In genomic region chr15:80132382-80132781, GRCh38 we compare ENCODE assay signal across 29 cellular contexts.
"Had no signal": no experiment of that assay in that cellular context is flagged by ENCODE, and none has a peak within 500 bp of the region (broad histone marks: within the 10 kb centered on the region; RNA-seq: fewer than 3 reads in every experiment).

No MANE protein-coding gene starts in this region.

- H3K4me3 ChIP-seq: stomach, suprapubic skin, testis, thoracic aorta, thyroid gland, tibial artery, tibial nerve, transverse colon, upper lobe of left lung, uterus, vagina had no signal

- H3K27me3 Mint-ChIP-seq: stimulated activated memory B cell treated with anti-CD40 and anti-IgM and Interleukin-4, amounts not matched to agents 10 μg/mL and 1 μg/mL and 100 μg/mL, for 72 hours; stimulated activated naive B cell treated with anti-CD40 and anti-IgM and Interleukin-4, amounts not matched to agents 10 μg/mL and 1 μg/mL and 100 μg/mL, for 72 hours; stimulated activated naive CD8-positive, alpha-beta T cell treated with anti-CD3 and anti-CD28 coated beads, Interleukin-15, amount 100 ng/mL, for 72 hours; stimulated activated naive CD8-positive, alpha-beta T cell treated with anti-CD3 and anti-CD28 coated beads, Interleukin-15, Interleukin-2, amounts not matched to agents 100 ng/mL and 50 ng/mL, for 24 hours; type B pancreatic cell had no signal

- H3K9me3 Mint-ChIP-seq: stimulated activated effector memory CD8-positive, alpha-beta T cell treated with anti-CD3 and anti-CD28 coated beads, Interleukin-12 subunit alpha, Interleukin-12 subunit beta, amount 100 ng/mL, for 72 hours; stimulated activated memory B cell treated with anti-CD40 and anti-IgM and Interleukin-4, amounts not matched to agents 10 μg/mL and 1 μg/mL and 100 μg/mL, for 72 hours; stimulated activated naive B cell treated with anti-CD40 and anti-IgM and Interleukin-4, amounts not matched to agents 10 μg/mL and 1 μg/mL and 100 μg/mL, for 72 hours; stimulated activated naive CD8-positive, alpha-beta T cell treated with anti-CD3 and anti-CD28 coated beads, Interleukin-15, amount 100 ng/mL, for 72 hours; stimulated activated naive CD8-positive, alpha-beta T cell treated with anti-CD3 and anti-CD28 coated beads, Interleukin-15, Interleukin-2, amounts not matched to agents 100 ng/mL and 50 ng/mL, for 24 hours; type B pancreatic cell had no signal

- H3K9me3 ChIP-seq: stomach, suprapubic skin, testis, thoracic aorta, thyroid gland, tibial artery, tibial nerve, transverse colon, upper lobe of left lung, uterus, vagina had no signal

- DNase-seq: stimulated activated CD4-positive, alpha-beta T cell treated with anti-CD3 and anti-CD28 coated beads, Interleukin-2, amount 100 ng/mL, for 24 hours; stimulated activated CD4-positive, alpha-beta T cell treated with anti-CD3 and anti-CD28 coated beads, Interleukin-2, amount 100 ng/mL, for 48 hours; stimulated activated CD4-positive, alpha-beta T cell treated with anti-CD3 and anti-CD28 coated beads, Interleukin-4, amount 100 ng/mL, for 1 hour; stimulated activated CD4-positive, alpha-beta T cell treated with anti-CD3 and anti-CD28 coated beads, Interleukin-4, amount 100 ng/mL, for 24 hours; stimulated activated CD4-positive, alpha-beta T cell treated with anti-CD3 and anti-CD28 coated beads, Interleukin-4, amount 100 ng/mL, for 4 hours; stimulated activated CD8-positive, alpha-beta memory T cell treated with anti-CD3 and anti-CD28 coated beads, Interleukin-4, amount 100 ng/mL, for 48 hours; stimulated activated naive B cell treated with anti-CD40 and anti-IgM and Interleukin-4, amounts not matched to agents 10 μg/mL and 1 μg/mL and 100 μg/mL, for 72 hours; stimulated activated naive CD4-positive, alpha-beta T cell; stimulated activated naive CD4-positive, alpha-beta T cell treated with Interleukin-2 at 50 U/mL for 16 hours; stimulated activated naive CD8-positive, alpha-beta T cell treated with anti-CD3 and anti-CD28 coated beads, Interleukin-15, amount 100 ng/mL, for 72 hours; stimulated activated naive CD8-positive, alpha-beta T cell treated with anti-CD3 and anti-CD28 coated beads, Interleukin-15, Interleukin-2, amounts not matched to agents 100 U/mL and 50 U/mL, for 24 hours; stomach; substantia nigra; testis; thyroid gland; tibial artery; transverse colon; trophoblast cell; upper lobe of left lung; uterus had no signal

- H3K27ac ChIP-seq: stomach, suprapubic skin, testis, thoracic aorta, thyroid gland, tibial artery, tibial nerve, transverse colon, upper lobe of left lung, uterus, vagina had no signal

- H3K4me1 ChIP-seq: suprapubic skin, testis, thyroid gland, tibial artery, transverse colon, upper lobe of left lung, uterus, vagina had no signal

- H3K4me1 Mint-ChIP-seq: stimulated activated effector memory CD8-positive, alpha-beta T cell treated with anti-CD3 and anti-CD28 coated beads, Interleukin-12 subunit alpha, Interleukin-12 subunit beta, amount 100 ng/mL, for 72 hours; stimulated activated memory B cell treated with anti-CD40 and anti-IgM and Interleukin-4, amounts not matched to agents 10 μg/mL and 1 μg/mL and 100 μg/mL, for 72 hours; stimulated activated naive CD8-positive, alpha-beta T cell treated with anti-CD3 and anti-CD28 coated beads, Interleukin-15, amount 100 ng/mL, for 72 hours had no signal

- ATAC-seq: stimulated activated effector memory CD8-positive, alpha-beta T cell treated with anti-CD3 and anti-CD28 coated beads, Interleukin-12 subunit alpha, Interleukin-12 subunit beta, amount 100 ng/mL, for 72 hours; stimulated activated memory B cell treated with anti-CD40 and anti-IgM and Interleukin-4, amounts not matched to agents 10 μg/mL and 1 μg/mL and 100 μg/mL, for 72 hours; stimulated activated naive B cell treated with anti-CD40 and anti-IgM and Interleukin-4, amounts not matched to agents 10 μg/mL and 1 μg/mL and 100 μg/mL, for 72 hours; stimulated activated naive CD8-positive, alpha-beta T cell treated with anti-CD3 and anti-CD28 coated beads, Interleukin-15, amount 100 ng/mL, for 72 hours; stimulated activated naive CD8-positive, alpha-beta T cell treated with anti-CD3 and anti-CD28 coated beads, Interleukin-15, Interleukin-2, amounts not matched to agents 100 U/mL and 50 U/mL, for 24 hours had no signal

- H3K4me3 Mint-ChIP-seq: stimulated activated effector memory CD8-positive, alpha-beta T cell treated with anti-CD3 and anti-CD28 coated beads, Interleukin-12 subunit alpha, Interleukin-12 subunit beta, amount 100 ng/mL, for 72 hours; stimulated activated memory B cell treated with anti-CD40 and anti-IgM and Interleukin-4, amounts not matched to agents 10 μg/mL and 1 μg/mL and 100 μg/mL, for 72 hours; stimulated activated naive B cell treated with anti-CD40 and anti-IgM and Interleukin-4, amounts not matched to agents 10 μg/mL and 1 μg/mL and 100 μg/mL, for 72 hours; stimulated activated naive CD8-positive, alpha-beta T cell treated with anti-CD3 and anti-CD28 coated beads, Interleukin-15, amount 100 ng/mL, for 72 hours; stimulated activated naive CD8-positive, alpha-beta T cell treated with anti-CD3 and anti-CD28 coated beads, Interleukin-15, Interleukin-2, amounts not matched to agents 100 ng/mL and 50 ng/mL, for 24 hours; type B pancreatic cell had no signal

- H3K27me3 ChIP-seq: stomach, suprapubic skin, testis, thyroid gland, tibial artery, tibial nerve, transverse colon, upper lobe of left lung, uterus, vagina had no signal

- H3K36me3 ChIP-seq: uterus had no signal

- FAIRE-seq: urothelium cell line had no signal

- H3K27ac Mint-ChIP-seq: stimulated activated effector memory CD8-positive, alpha-beta T cell treated with anti-CD3 and anti-CD28 coated beads, Interleukin-12 subunit alpha, Interleukin-12 subunit beta, amount 100 ng/mL, for 72 hours; stimulated activated memory B cell treated with anti-CD40 and anti-IgM and Interleukin-4, amounts not matched to agents 10 μg/mL and 1 μg/mL and 100 μg/mL, for 72 hours; stimulated activated naive B cell treated with anti-CD40 and anti-IgM and Interleukin-4, amounts not matched to agents 10 μg/mL and 1 μg/mL and 100 μg/mL, for 72 hours; stimulated activated naive CD8-positive, alpha-beta T cell treated with anti-CD3 and anti-CD28 coated beads, Interleukin-15, amount 100 ng/mL, for 72 hours; stimulated activated naive CD8-positive, alpha-beta T cell treated with anti-CD3 and anti-CD28 coated beads, Interleukin-15, Interleukin-2, amounts not matched to agents 100 ng/mL and 50 ng/mL, for 24 hours; type B pancreatic cell had no signal
